Comparison of ENCODE assay signal across 15 cellular contexts in the genomic region with DNA sequence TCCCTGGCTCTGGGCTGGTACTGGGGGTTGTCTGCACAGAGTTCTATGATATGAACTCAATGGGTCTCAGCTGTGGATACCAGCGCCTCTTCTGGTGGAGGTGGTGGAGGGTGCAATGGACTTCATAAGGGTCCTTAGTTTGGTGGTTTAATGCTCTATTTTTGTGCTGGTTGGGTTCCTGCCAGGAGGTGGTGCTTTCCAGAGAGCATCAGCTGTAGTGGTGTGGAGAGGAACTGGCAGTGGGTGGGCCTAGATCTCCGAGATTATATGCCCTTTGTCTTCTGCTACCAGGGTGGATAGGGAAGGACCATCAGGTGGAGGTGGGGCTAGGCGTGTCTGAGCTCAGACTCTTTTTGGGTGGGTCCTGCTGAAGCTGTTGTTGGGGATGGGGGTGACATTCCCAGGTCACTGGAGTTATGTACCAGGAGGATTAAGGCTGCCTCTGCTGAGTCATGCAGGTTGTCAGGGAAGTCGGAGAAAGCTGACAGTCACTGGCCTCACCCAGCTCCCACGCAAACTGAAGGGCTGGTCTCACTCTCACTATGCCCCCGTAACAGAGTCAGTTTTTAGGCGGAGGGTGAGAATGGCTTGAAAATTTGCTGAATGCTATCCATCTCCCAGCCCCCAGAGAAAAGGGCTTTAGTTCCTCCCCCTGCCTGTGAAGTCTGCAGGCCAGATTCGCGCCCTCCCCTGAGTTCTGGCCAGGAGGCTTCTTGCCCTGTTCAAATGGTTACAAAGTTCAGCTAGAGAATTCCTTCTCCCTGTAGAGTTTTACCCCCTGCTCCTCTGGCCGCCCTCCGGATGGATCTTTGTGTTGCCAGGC.
DNase-seq lines count a peak whose midpoint lies in the region; ATAC-seq and TF ChIP-seq lines count a peak whose summit lies in the region.
"Had no signal": no experiment of that assay in that cellular context is flagged by ENCODE, and none has a peak within 500 bp of the region (broad histone marks: within the 10 kb centered on the region; RNA-seq: fewer than 3 reads in every experiment).

No MANE protein-coding gene starts in this region.

- H3K4me3 Mint-ChIP-seq in endodermal cell: peak overlapping the region; percentile 46
- H3K4me3 Mint-ChIP-seq: activated CD4-positive, alpha-beta T cell treated with anti-CD3 and anti-CD28 coated beads, Interleukin-2, amount 10 ng/mL, durations not matched to agents 24 days and 14 days; activated T-cell treated with anti-CD3 and anti-CD28 coated beads, Interleukin-2, amount 50 U/mL, for 72 hours had no signal

- H3K27ac ChIP-seq in endodermal cell (ENCODE audit: low read depth, low read length): no peak overlapping the region
- H3K27ac ChIP-seq in testis: no peak overlapping the region
- H3K27ac ChIP-seq: BLaER1 treated with 17β-estradiol and CSF1 and Interleukin-3, amounts not matched to agents 10 nM and 100 nM; vagina had no signal

- intact Hi-C loops in testis (cut with DNase I; ENCODE audit: low total_unique reads): no loop called here

- H3K27me3 ChIP-seq in endodermal cell (ENCODE audit: control insufficient read depth, insufficient read depth, low read length, poor library complexity, severe bottlenecking) (no peaks in the 10 kb centered on the region), testis (no peaks in the 10 kb centered on the region)
- H3K27me3 ChIP-seq: BLaER1 treated with 17β-estradiol and CSF1 and Interleukin-3, amounts not matched to agents 10 nM and 100 nM; vagina had no signal

- peaks cover 37% of the 10 kb centered on the region for H3K4me1 Mint-ChIP-seq in endodermal cell
- H3K4me1 Mint-ChIP-seq: activated CD4-positive, alpha-beta T cell treated with anti-CD3 and anti-CD28 coated beads, Interleukin-2, amount 10 ng/mL, durations not matched to agents 24 days and 14 days had no signal

- H3K9me3 ChIP-seq in endodermal cell (ENCODE audit: control insufficient read depth, low read length): peaks cover 21% of the 10 kb centered on the region
- H3K9me3 ChIP-seq in testis: no peaks in the 10 kb centered on the region
- H3K9me3 ChIP-seq: vagina had no signal

- WGBS in endodermal cell (ENCODE audit: insufficient coverage in 1 of 2, insufficient read length in 1 of 2), 2 experiments: 66 to 77% methylated on average over 5 to 11 of the region's 11 CpGs
- 56 to 85% methylated on average over 8 to 11 of the region's 11 CpGs for WGBS in testis, 2 donors

- H3K36me3 ChIP-seq in endodermal cell (ENCODE audit: control insufficient read depth, insufficient read depth, low read length): no peaks in the 10 kb centered on the region
- H3K36me3 ChIP-seq in testis (ENCODE audit: low read depth, missing control alignments): no peaks in the 10 kb centered on the region
- H3K36me3 ChIP-seq: BLaER1 treated with 17β-estradiol and CSF1 and Interleukin-3, amounts not matched to agents 10 nM and 100 nM; vagina had no signal

- H3K9me3 Mint-ChIP-seq in endodermal cell: peaks cover 18% of the 10 kb centered on the region
- H3K9me3 Mint-ChIP-seq: activated CD4-positive, alpha-beta T cell treated with anti-CD3 and anti-CD28 coated beads, Interleukin-2, amount 10 ng/mL, durations not matched to agents 24 days and 14 days; activated T-cell treated with anti-CD3 and anti-CD28 coated beads, Interleukin-2, amount 50 U/mL, for 72 hours had no signal

- no peak for TF ChIP-seq POLR2A in testis (IDR thresholded peaks at IDR 0.05)

- peak overlapping the region; percentile 95 for H3K27ac Mint-ChIP-seq in endodermal cell
- H3K27ac Mint-ChIP-seq: activated CD4-positive, alpha-beta T cell treated with anti-CD3 and anti-CD28 coated beads, Interleukin-2, amount 10 ng/mL, durations not matched to agents 24 days and 14 days; activated T-cell treated with anti-CD3 and anti-CD28 coated beads, Interleukin-2, amount 50 U/mL, for 72 hours had no signal

- H3K4me1 ChIP-seq in endodermal cell (ENCODE audit: control insufficient read depth, insufficient read depth, low read length) (peaks cover 14% of the 10 kb centered on the region), testis (no peaks in the 10 kb centered on the region)
- H3K4me1 ChIP-seq: BLaER1 treated with 17β-estradiol and CSF1 and Interleukin-3, amounts not matched to agents 10 nM and 100 nM; vagina had no signal

- peaks cover 6% of the 10 kb centered on the region for H3K27me3 Mint-ChIP-seq in endodermal cell (ENCODE audit: insufficient read depth)
- H3K27me3 Mint-ChIP-seq: activated CD4-positive, alpha-beta T cell treated with anti-CD3 and anti-CD28 coated beads, Interleukin-2, amount 10 ng/mL, durations not matched to agents 24 days and 14 days had no signal

- no peak for ATAC-seq in HG02623 (IDR thresholded peaks at IDR 0.05; ENCODE audit: unreplicated experiment)
- ATAC-seq: activated T-cell treated with anti-CD3 and anti-CD28 coated beads, Interleukin-2, amount 50 U/mL, for 72 hours; Panc1 had no signal

- H3K36me3 Mint-ChIP-seq in endodermal cell (ENCODE audit: low read depth): peaks cover 10% of the 10 kb centered on the region

- TF ChIP-seq CTCF in endodermal cell (conservative IDR thresholded peaks at IDR 0.05) (peak; percentile 66), testis (IDR thresholded peaks at IDR 0.05) (no peak)

- H3K4me3 ChIP-seq in endodermal cell (ENCODE audit: low read length) (peak overlapping the region; percentile 57), testis (no peak overlapping the region)
- H3K4me3 ChIP-seq: BLaER1 treated with 17β-estradiol and CSF1 and Interleukin-3, amounts not matched to agents 10 nM and 100 nM; vagina had no signal

- peak overlapping the region; percentile 36 for H3K9ac ChIP-seq in endodermal cell (ENCODE audit: extremely low read depth, low read length, poor library complexity, severe bottlenecking)
- H3K9ac ChIP-seq: BLaER1 treated with 17β-estradiol and CSF1 and Interleukin-3, amounts not matched to agents 10 nM and 100 nM had no signal

- DNase-seq in M059J (ENCODE audit: low read depth) (peak; percentile 50), endodermal cell (peak; percentile 87), kidney glomerular epithelial cell (lab: John Stamatoyannopoulos, UW) (peak; percentile 44), testis (peak; percentile 29)
- no peak for DNase-seq in stimulated activated naive CD4-positive, alpha-beta T cell treated with Interleukin-2 at 50 U/mL for 16 hours (lab: John Stamatoyannopoulos, UW)
- DNase-seq in activated T-cell treated with anti-CD3 and anti-CD28 coated beads, Interleukin-2, amount 50 U/mL, for 1 hour: no peak
- DNase-seq: activated CD4-positive, alpha-beta T cell treated with anti-CD3 and anti-CD28 coated beads, Interleukin-2, amount 10 ng/mL, durations not matched to agents 24 days and 14 days; activated T-cell treated with anti-CD3 and anti-CD28 coated beads, Interleukin-2, amount 50 U/mL, for 72 hours; DMS79 treated with DMSO at 0.1 percent for 48 hours; NCI-H446; stimulated activated CD4-positive, alpha-beta T cell treated with anti-CD3 and anti-CD28 coated beads, Interleukin-2, amount 100 ng/mL, for 24 hours had no signal

Comparison
In these comparisons a context has a peak if more than half of its experiments do, and no peak if none do; other contexts are left out.
1. DNase-seq: peak in M059J (single experiment), endodermal cell (single experiment), kidney glomerular epithelial cell (single experiment) and testis (single experiment); none in stimulated activated naive CD4-positive, alpha-beta T cell treated with Interleukin-2 at 50 U/mL for 16 hours (single experiment) and activated T-cell treated with anti-CD3 and anti-CD28 coated beads, Interleukin-2, amount 50 U/mL, for 1 hour (single experiment).